Comparison of ENCODE assay signal across 1 cellular context in the genomic region with DNA sequence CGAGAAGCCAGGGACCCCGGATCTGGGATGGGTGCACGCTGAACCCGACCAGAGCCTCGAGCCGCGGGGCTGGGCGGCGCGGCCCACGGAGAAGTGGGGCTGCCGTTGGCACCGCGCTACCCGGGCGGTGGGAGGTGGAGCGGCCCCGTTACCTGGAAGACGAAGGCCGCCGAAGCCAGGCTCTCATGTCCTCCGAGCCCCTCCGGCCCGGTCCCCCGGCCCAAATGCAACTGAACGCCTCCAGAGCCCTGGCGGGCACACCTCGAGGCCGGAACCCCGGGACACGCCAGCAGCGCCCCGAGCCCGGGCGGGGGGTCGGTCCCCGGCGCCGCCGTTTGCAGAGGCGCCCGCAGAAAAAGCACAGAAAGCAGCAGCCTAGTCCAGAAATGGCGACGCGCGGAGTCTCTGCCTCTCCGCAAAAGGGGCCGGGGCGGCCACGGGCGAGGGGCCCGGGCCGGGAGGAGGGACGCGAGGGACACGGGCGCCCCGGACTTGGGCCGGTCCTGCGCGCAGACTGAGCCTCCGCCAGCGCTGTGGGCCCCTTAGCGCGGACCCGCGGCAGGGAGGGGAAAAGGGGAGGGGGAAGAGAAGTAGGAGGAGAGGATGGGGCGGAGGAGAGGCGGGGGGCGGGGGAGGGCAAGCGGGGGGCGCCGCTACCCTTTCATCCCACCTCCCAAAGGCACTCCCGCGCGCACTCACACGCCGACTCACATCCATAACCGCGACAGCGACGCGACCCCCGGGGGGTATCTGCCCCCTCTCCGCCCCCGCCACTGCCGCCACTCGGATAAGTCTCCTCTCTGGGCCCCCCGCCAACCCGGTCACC.
TF ChIP-seq lines count a peak whose summit lies in the region.

No MANE protein-coding gene starts in this region.

TF ChIP-seq in GM12878, 131 proteins besides CTCF, POLR2A, EP300 and RAD21:
- TF ChIP-seq MLLT1 (IDR thresholded peaks at IDR 0.05) (no peak), IKZF1 (conservative IDR thresholded peaks at IDR 0.05) (peak; percentile 11; the same call in 1 of the 2 replicates), DPF2 (IDR thresholded peaks at IDR 0.05) (0 out of 2 replicates have a peak, but pooled peaks have one; percentile 14), SRF (IDR thresholded peaks at IDR 0.05; ENCODE audit: low read depth in 2 of 2, low read length in 2 of 2) (no peak), RB1 (IDR thresholded peaks at IDR 0.05; ENCODE audit: borderline replicate concordance) (no peak), TCF12 (IDR thresholded peaks at IDR 0.05; ENCODE audit: low read depth, low read length) (no peak), ZNF687 (IDR thresholded peaks at IDR 0.05) (no peak), BCL11A (IDR thresholded peaks at IDR 0.05; ENCODE audit: low read depth, low read length) (no peak), CHD2 (IDR thresholded peaks at IDR 0.05; ENCODE audit: borderline replicate concordance, low read depth, low read length) (no peak), SMAD5 (IDR thresholded peaks at IDR 0.05; ENCODE audit: low read depth) (no peak), SKIL (IDR thresholded peaks at IDR 0.05; ENCODE audit: low read depth, poor library complexity, severe bottlenecking) (no peak), SUZ12 (IDR thresholded peaks at IDR 0.05; ENCODE audit: unreplicated experiment) (peak; percentile 44), YY1 (IDR thresholded peaks at IDR 0.05; ENCODE audit: low read depth, low read length) (0 out of 2 replicates have a peak, but pooled peaks have one; percentile 22), STAT1 (conservative IDR thresholded peaks at IDR 0.05) (no peak), HDGF (IDR thresholded peaks at IDR 0.05) (no peak), GATAD2B (conservative IDR thresholded peaks at IDR 0.05; ENCODE audit: low read depth) (peak; percentile 15; the same call in 1 of the 2 replicates), SMARCA5 (IDR thresholded peaks at IDR 0.05) (no peak), NRF1 (conservative IDR thresholded peaks at IDR 0.05; ENCODE audit: low read depth, low read length) (no peak), ATF7 (IDR thresholded peaks at IDR 0.05; ENCODE audit: low read depth) (no peak), BRCA1 (IDR thresholded peaks at IDR 0.05; ENCODE audit: low read depth, low read length) (no peak), SIX5 (IDR thresholded peaks at IDR 0.05; ENCODE audit: low read depth, low read length, severe bottlenecking) (no peak)
- TF ChIP-seq, protein P1, sequence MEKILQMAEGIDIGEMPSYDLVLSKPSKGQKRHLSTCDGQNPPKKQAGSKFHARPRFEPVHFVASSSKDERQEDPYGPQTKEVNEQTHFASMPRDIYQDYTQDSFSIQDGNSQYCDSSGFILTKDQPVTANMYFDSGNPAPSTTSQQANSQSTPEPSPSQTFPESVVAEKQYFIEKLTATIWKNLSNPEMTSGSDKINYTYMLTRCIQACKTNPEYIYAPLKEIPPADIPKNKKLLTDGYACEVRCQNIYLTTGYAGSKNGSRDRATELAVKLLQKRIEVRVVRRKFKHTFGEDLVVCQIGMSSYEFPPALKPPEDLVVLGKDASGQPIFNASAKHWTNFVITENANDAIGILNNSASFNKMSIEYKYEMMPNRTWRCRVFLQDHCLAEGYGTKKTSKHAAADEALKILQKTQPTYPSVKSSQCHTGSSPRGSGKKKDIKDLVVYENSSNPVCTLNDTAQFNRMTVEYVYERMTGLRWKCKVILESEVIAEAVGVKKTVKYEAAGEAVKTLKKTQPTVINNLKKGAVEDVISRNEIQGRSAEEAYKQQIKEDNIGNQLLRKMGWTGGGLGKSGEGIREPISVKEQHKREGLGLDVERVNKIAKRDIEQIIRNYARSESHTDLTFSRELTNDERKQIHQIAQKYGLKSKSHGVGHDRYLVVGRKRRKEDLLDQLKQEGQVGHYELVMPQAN (conservative IDR thresholded peaks at IDR 0.05) = 0 out of 2 replicates have a peak, but pooled peaks have one; percentile 33
